In the genomic region with DNA sequence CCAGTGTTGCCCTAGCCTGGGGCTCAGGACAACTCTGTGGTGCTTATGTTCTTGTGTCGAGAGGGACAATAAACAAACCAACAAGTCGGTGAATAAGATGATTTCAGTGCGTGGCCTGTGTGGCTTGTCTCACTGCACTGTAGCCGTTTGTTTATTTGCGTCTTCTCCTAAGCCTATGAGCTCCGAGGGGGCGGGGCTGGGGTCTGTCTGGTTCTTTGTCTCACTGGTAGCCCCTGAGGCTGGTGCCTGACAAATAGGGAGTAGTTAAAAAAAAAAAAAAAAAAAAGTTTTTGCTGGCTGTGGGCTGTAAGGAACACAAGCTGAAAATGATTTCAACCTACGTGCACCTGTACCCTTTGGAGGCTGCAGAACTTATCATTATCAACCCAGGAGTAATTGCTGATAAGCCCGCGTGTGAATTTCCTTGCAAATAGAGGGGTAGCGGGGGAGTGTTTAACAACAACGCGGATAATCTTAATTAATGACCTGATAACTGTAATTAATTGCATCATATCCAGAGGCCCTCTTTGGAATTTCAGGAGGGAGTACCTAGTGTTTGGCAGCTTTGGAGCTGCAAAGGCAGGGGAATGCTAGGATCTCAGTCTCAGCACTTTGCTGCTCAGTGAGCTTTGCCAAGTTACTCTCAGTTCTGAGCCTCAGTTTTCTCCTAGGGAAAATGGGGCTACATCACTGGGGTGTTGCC, we compare ENCODE assay signal across 8 cellular contexts. TPM values are rescaled to one million over a fixed set of nuclear protein-coding genes. Genes with fewer than 3 reads are reported as not detected.
DNase-seq lines count a peak whose midpoint lies in the region; ATAC-seq and TF ChIP-seq lines count a peak whose summit lies in the region.

No MANE protein-coding gene starts in this region.

- peaks cover 20% of the 10 kb centered on the region for H3K4me1 Mint-ChIP-seq in HFFc6 (ENCODE audit: low read depth)
- peaks cover 0 to 18% (median 11%) of the 10 kb centered on the region in 7 donors for H3K4me1 Mint-ChIP-seq in naive thymus-derived CD4-positive, alpha-beta T cell

- no peaks in the 10 kb centered on the region for H3K36me3 Mint-ChIP-seq in HFFc6 (ENCODE audit: low read depth)
- peaks cover 0 to 5% (median 0%) of the 10 kb centered on the region in 5 donors for H3K36me3 Mint-ChIP-seq in naive thymus-derived CD4-positive, alpha-beta T cell

- TF ChIP-seq CTCF in HFFc6 (IDR thresholded peaks at IDR 0.05) (no peak), smooth muscle cell (IDR thresholded peaks at IDR 0.05; ENCODE audit: borderline replicate concordance, insufficient read depth, poor library complexity, severe bottlenecking) (no peak)

- peak overlapping the region; percentile 77 for H3K27ac Mint-ChIP-seq in HFFc6
- no peak overlapping the region for H3K27ac Mint-ChIP-seq in naive thymus-derived CD4-positive, alpha-beta T cell

- DNase-seq in HFFc6 (no peak), smooth muscle cell (lab: John Stamatoyannopoulos, UW; ENCODE audit: unreplicated experiment) (no peak), SW480 (ENCODE audit: low spot score) (no peak), NCI-H1092 treated with DMSO at 0.1 percent for 48 hours (lab: John Stamatoyannopoulos, UW) (no peak)
- no peak for DNase-seq in naive thymus-derived CD4-positive, alpha-beta T cell

- H4K20me1 ChIP-seq in smooth muscle cell (ENCODE audit: low read depth), result peaks cover 14% of the 10 kb centered on the region

- ATAC-seq in SK-N-SH treated with all-trans-retinoic acid at 6 μM for 48 hours, result no peak
- ATAC-seq in GM19324 (IDR thresholded peaks at IDR 0.05; ENCODE audit: low FRiP score, unreplicated experiment), result no peak
- ATAC-seq in naive thymus-derived CD4-positive, alpha-beta T cell, result no peak

- H3K27me3 Mint-ChIP-seq in HFFc6 (ENCODE audit: insufficient read depth), result peaks cover 6% of the 10 kb centered on the region
- H3K27me3 Mint-ChIP-seq in naive thymus-derived CD4-positive, alpha-beta T cell, result peaks cover 45 to 63% (median 52%) of the 10 kb centered on the region in 5 donors

- H3K9me3 Mint-ChIP-seq in HFFc6, result no peaks in the 10 kb centered on the region
- no peaks in the 10 kb centered on the region for H3K9me3 Mint-ChIP-seq in naive thymus-derived CD4-positive, alpha-beta T cell

- CTCF ChIA-PET in naive thymus-derived CD4-positive, alpha-beta T cell (lab: Charles Lee), result no interaction called here

- WGBS in smooth muscle cell (ENCODE audit: low lambda C conversion rate), result 9% methylated on average over 13 of the region's 13 CpGs

- H3K9me3 ChIP-seq in iPS-20b (ENCODE audit: insufficient read depth, low read depth, low read length) (no peaks in the 10 kb centered on the region), smooth muscle cell (replicated peaks; ENCODE audit: low read depth) (no peaks in the 10 kb centered on the region)
- no peaks in the 10 kb centered on the region for H3K9me3 ChIP-seq in naive thymus-derived CD4-positive, alpha-beta T cell (ENCODE audit: control insufficient read depth in 2 of 3, low read length in 3 of 3)

- H3K79me2 ChIP-seq in smooth muscle cell (ENCODE audit: low read depth), result peaks cover 32% of the 10 kb centered on the region

- H3K9ac ChIP-seq in iPS-20b (ENCODE audit: low read depth, low read length) (peak overlapping the region; percentile 49; the same call in 1 of the 2 replicates), smooth muscle cell (ENCODE audit: low read depth) (no peak overlapping the region)

- POLR2A ChIA-PET in naive thymus-derived CD4-positive, alpha-beta T cell (lab: Charles Lee), result no interaction called here

- intact Hi-C loops in naive thymus-derived CD4-positive, alpha-beta T cell (cut with micrococcal nuclease), result no loop called here

- H3K36me3 ChIP-seq in iPS-20b (ENCODE audit: insufficient read depth, low read depth, low read length) (no peaks in the 10 kb centered on the region), smooth muscle cell (ENCODE audit: low read depth) (no peaks in the 10 kb centered on the region)
- H3K36me3 ChIP-seq in naive thymus-derived CD4-positive, alpha-beta T cell (ENCODE audit: control insufficient read depth in 2 of 3, insufficient read depth in 3 of 3, low read length in 3 of 3), result no peaks in the 10 kb centered on the region

- no peak overlapping the region for H3K27ac ChIP-seq in iPS-20b (ENCODE audit: low read length)
- H3K27ac ChIP-seq in smooth muscle cell (ENCODE audit: low read depth), result peak overlapping the region; percentile 3
- H3K27ac ChIP-seq in naive thymus-derived CD4-positive, alpha-beta T cell (ENCODE audit: low read depth, low read length), result no peak overlapping the region

- peak overlapping the region; percentile 77 for H2AFZ ChIP-seq in smooth muscle cell (ENCODE audit: low read depth)

- peaks cover 8% of the 10 kb centered on the region for H3F3A ChIP-seq in smooth muscle cell (ENCODE audit: low read depth)

- H3K4me3 ChIP-seq in iPS-20b (ENCODE audit: low read length) (peak overlapping the region; percentile 62), smooth muscle cell (peak overlapping the region; percentile 46)
- no peak overlapping the region for H3K4me3 ChIP-seq in naive thymus-derived CD4-positive, alpha-beta T cell (ENCODE audit: low read length)

- peak overlapping the region; percentile 84 for H3K4me3 Mint-ChIP-seq in HFFc6
- peak overlapping the region in 5 of 10 donors; percentile 32 to 85 (median 59) for H3K4me3 Mint-ChIP-seq in naive thymus-derived CD4-positive, alpha-beta T cell

- H3K4me1 ChIP-seq in iPS-20b (ENCODE audit: insufficient read depth, low read length), result peaks cover 16% of the 10 kb centered on the region; the same call in 1 of the 2 replicates
- H3K4me1 ChIP-seq in smooth muscle cell (ENCODE audit: low read depth), result peaks cover 12% of the 10 kb centered on the region
- H3K4me1 ChIP-seq in naive thymus-derived CD4-positive, alpha-beta T cell (ENCODE audit: control insufficient read depth in 2 of 2, insufficient read depth in 2 of 2, low read length in 2 of 2), result no peaks in the 10 kb centered on the region

- H3K4me2 ChIP-seq in smooth muscle cell, result peak overlapping the region; percentile 88

- H3K27me3 ChIP-seq in iPS-20b (ENCODE audit: insufficient read depth, low read length) (no peaks in the 10 kb centered on the region), smooth muscle cell (ENCODE audit: low read depth) (no peaks in the 10 kb centered on the region)
- H3K27me3 ChIP-seq in naive thymus-derived CD4-positive, alpha-beta T cell (ENCODE audit: control insufficient read depth in 2 of 2, insufficient read depth in 2 of 2, low read length in 2 of 2), result no peaks in the 10 kb centered on the region

TF ChIP-seq in SK-N-SH treated with all-trans-retinoic acid at 6 μM for 48 hours, 23 proteins besides CTCF, POLR2A, EP300 and RAD21:
- TF ChIP-seq SNAI2 (CRISPR knock-in tag; IDR thresholded peaks at IDR 0.05) (0 out of 2 replicates have a peak, but pooled peaks have one; percentile 62), ZNF70 (CRISPR knock-in tag; IDR thresholded peaks at IDR 0.05) (no peak), ISL1 (CRISPR knock-in tag; IDR thresholded peaks at IDR 0.05) (no peak), PPARA (CRISPR knock-in tag; IDR thresholded peaks at IDR 0.05; ENCODE audit: borderline replicate concordance) (no peak), POU6F1 (CRISPR knock-in tag; IDR thresholded peaks at IDR 0.05; ENCODE audit: borderline replicate concordance, low read depth) (no peak)

RNA-seq across cellular contexts. Expression of gene ARHGEF10L, which starts 0.9 kb away (rescaled TPM):
- total RNA-seq in HFFc6 (2021; fragmentation: NEBNext Ultra II Directional; extraction: Animal tissue kit (Norgen Biotek cat#: 25700)), result 10 to 100 TPM; 11.1 to 29.0 (median 26.7) TPM
- total RNA-seq in smooth muscle cell, result 6.6 and 9.1 TPM in 2 replicates
- 12.0 and 13.7 TPM in 2 replicates for polyA plus RNA-seq in smooth muscle cell
- total RNA-seq in naive thymus-derived CD4-positive, alpha-beta T cell, result 10 to 100 TPM in 1 of 5 experiments, under 1 TPM in 3, not detected in 1; 0.59 to 19.7 (median 0.84) TPM
- not detected for polyA plus RNA-seq in naive thymus-derived CD4-positive, alpha-beta T cell
